34 cellular contexts compared by ENCODE assay signal in the genomic region with DNA sequence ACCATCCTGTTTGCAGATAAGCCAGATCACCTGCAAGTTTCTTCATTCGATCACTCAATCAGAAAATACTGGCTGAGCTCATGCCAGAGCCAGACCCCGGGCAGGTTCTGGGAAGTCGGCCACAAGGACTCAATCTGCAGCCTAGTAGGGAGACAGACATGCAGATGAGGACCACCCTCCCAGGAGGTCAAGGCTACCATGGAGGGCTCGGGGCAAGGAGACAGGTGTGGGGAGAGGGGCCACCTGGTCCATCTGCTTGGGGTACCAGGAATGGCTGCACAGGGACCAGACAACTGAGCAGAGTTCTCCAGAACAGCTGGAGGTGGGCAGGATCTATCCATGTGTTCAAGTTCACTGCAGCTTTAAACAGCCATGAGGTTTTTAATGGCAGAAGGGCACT. TPM values are rescaled to one million over a fixed set of nuclear protein-coding genes. Genes with fewer than 3 reads are reported as not detected.
"Had no signal": no experiment of that assay in that cellular context is flagged by ENCODE, and none has a peak within 500 bp of the region (broad histone marks: within the 10 kb centered on the region; RNA-seq: fewer than 3 reads in every experiment).

No MANE protein-coding gene starts in this region.

- DNase-seq: activated B cell treated with CpG ODN at 0.5 μM for 24 hours; activated CD4-positive, alpha-beta memory T cell treated with anti-CD3 and anti-CD28 coated beads for 36 hours; activated CD4-positive, alpha-beta T cell treated with anti-CD3 and anti-CD28 coated beads for 4 hours; activated CD4-positive, alpha-beta T cell treated with anti-CD3 and anti-CD28 coated beads, Interleukin-2, amount 10 ng/mL, durations not matched to agents 24 days and 14 days; activated CD4-positive, alpha-beta T cell treated with anti-CD3 and anti-CD28 coated beads, Interleukin-2, amount 50 U/mL, for 1 hour; activated CD4-positive, alpha-beta T cell treated with anti-CD3 and anti-CD28 coated beads, Interleukin-2, amount 50 U/mL, for 4 hours; activated CD4-positive, CD25-positive, alpha-beta regulatory T cell treated with anti-CD3 and anti-CD28 coated beads, Interleukin-2, amount 50 U/mL, for 72 hours; activated CD8-positive, alpha-beta memory T cell treated with anti-CD3 and anti-CD28 coated beads, Interleukin-2, amount 50 U/mL, for 4 hours; activated CD8-positive, alpha-beta T cell treated with anti-CD3 and anti-CD28 coated beads for 36 hours; activated gamma-delta T cell treated with Interleukin-2 at 50 U/mL for 16 hours; activated naive CD4-positive, alpha-beta T cell; activated naive CD4-positive, alpha-beta T cell treated with anti-CD3 and anti-CD28 coated beads for 36 hours; activated naive CD4-positive, alpha-beta T cell treated with anti-CD3 and anti-CD28 coated beads, Interleukin-2, amount 50 U/mL, for 16 hours; activated naive CD8-positive, alpha-beta T cell treated with anti-CD3 and anti-CD28 coated beads, Interleukin-2, amount 10 ng/mL, durations not matched to agents 7 days and 5 days; activated naive CD8-positive, alpha-beta T cell treated with anti-CD3 and anti-CD28 coated beads, Interleukin-2, amount 50 U/mL, for 24 hours; activated T-cell treated with anti-CD3 and anti-CD28 coated beads for 4 hours; activated T-cell treated with anti-CD3 and anti-CD28 coated beads, Interleukin-2, amount 50 U/mL, for 1 hour; activated T-cell treated with anti-CD3 and anti-CD28 coated beads, Interleukin-2, amount 50 U/mL, for 4 hours; activated T-cell treated with anti-CD3 and anti-CD28 coated beads, Interleukin-2, amount 50 U/mL, for 72 hours; amygdala; anterior cingulate cortex; central memory CD4-positive, alpha-beta T cell; T-helper 1 cell; T-helper 2 cell; T-helper 9 cell had no signal

- H3K9me3 ChIP-seq: ascending aorta had no signal

- H3K4me1 ChIP-seq: ascending aorta had no signal

- H3K4me3 ChIP-seq: ascending aorta had no signal

- H3K27ac Mint-ChIP-seq: activated B cell treated with CpG ODN at 0.5 μM for 24 hours; activated CD4-positive, alpha-beta memory T cell treated with anti-CD3 and anti-CD28 coated beads for 36 hours; activated CD4-positive, alpha-beta T cell treated with anti-CD3 and anti-CD28 coated beads, Interleukin-2, amount 10 ng/mL, durations not matched to agents 24 days and 14 days; activated CD8-positive, alpha-beta T cell treated with anti-CD3 and anti-CD28 coated beads for 36 hours; activated naive CD4-positive, alpha-beta T cell treated with anti-CD3 and anti-CD28 coated beads for 36 hours; activated naive CD4-positive, alpha-beta T cell treated with anti-CD3 and anti-CD28 coated beads, Interleukin-2, amount 50 U/mL, for 72 hours; activated naive CD8-positive, alpha-beta T cell treated with anti-CD3 and anti-CD28 coated beads, Interleukin-2, amount 10 ng/mL, durations not matched to agents 7 days and 5 days; activated naive CD8-positive, alpha-beta T cell treated with anti-CD3 and anti-CD28 coated beads, Interleukin-2, amount 50 U/mL, for 24 hours; activated T-cell treated with anti-CD3 and anti-CD28 coated beads, Interleukin-2, amount 50 U/mL, for 72 hours; activated T-helper 1 cell treated with anti-CD3 and anti-CD28 coated beads, Interleukin-12 subunit alpha, Interleukin-12 subunit beta, Interleukin-2, Interleukin-4 antibody, amounts not matched to agents 30 ng/mL and 10 ng/mL and 1 ng/mL, durations not matched to agents 14 hours and 24 hours and 36 hours; activated T-helper 17 cell treated with anti-CD3 and anti-CD28 coated beads, Interleukin-2, amount 50 U/mL, for 72 hours; T-helper 1 cell treated with Interleukin-12 subunit alpha and Interleukin-12 subunit beta and Interleukin-4 antibody, amounts not matched to agents 30 μg/mL and 1 μg/mL, for 36 hours; T-helper 2 cell treated with Interferon-gamma antibody and Interleukin-4, amounts not matched to agents 5 μg/mL and 100 μg/mL, for 36 hours had no signal

- H3K36me3 Mint-ChIP-seq: activated CD4-positive, alpha-beta memory T cell treated with anti-CD3 and anti-CD28 coated beads for 36 hours; activated naive CD4-positive, alpha-beta T cell treated with anti-CD3 and anti-CD28 coated beads, Interleukin-2, amount 50 U/mL, for 72 hours; activated naive CD8-positive, alpha-beta T cell treated with anti-CD3 and anti-CD28 coated beads, Interleukin-2, amount 10 ng/mL, durations not matched to agents 7 days and 5 days; brain had no signal

- H3K27me3 Mint-ChIP-seq: activated CD4-positive, alpha-beta T cell treated with anti-CD3 and anti-CD28 coated beads, Interleukin-2, amount 10 ng/mL, durations not matched to agents 24 days and 14 days had no signal

- H3K4me3 Mint-ChIP-seq: activated B cell treated with CpG ODN at 0.5 μM for 24 hours; activated CD4-positive, alpha-beta memory T cell treated with anti-CD3 and anti-CD28 coated beads for 36 hours; activated CD4-positive, alpha-beta T cell treated with anti-CD3 and anti-CD28 coated beads, Interleukin-2, amount 10 ng/mL, durations not matched to agents 24 days and 14 days; activated CD8-positive, alpha-beta T cell treated with anti-CD3 and anti-CD28 coated beads for 36 hours; activated naive CD4-positive, alpha-beta T cell treated with anti-CD3 and anti-CD28 coated beads for 36 hours; activated naive CD8-positive, alpha-beta T cell treated with anti-CD3 and anti-CD28 coated beads, Interleukin-2, amount 10 ng/mL, durations not matched to agents 7 days and 5 days; activated naive CD8-positive, alpha-beta T cell treated with anti-CD3 and anti-CD28 coated beads, Interleukin-2, amount 50 U/mL, for 24 hours; activated T-cell treated with anti-CD3 and anti-CD28 coated beads, Interleukin-2, amount 50 U/mL, for 4 hours; activated T-cell treated with anti-CD3 and anti-CD28 coated beads, Interleukin-2, amount 50 U/mL, for 72 hours; activated T-helper 1 cell treated with anti-CD3 and anti-CD28 coated beads, Interleukin-12 subunit alpha, Interleukin-12 subunit beta, Interleukin-2, Interleukin-4 antibody, amounts not matched to agents 30 ng/mL and 10 ng/mL and 1 ng/mL, durations not matched to agents 14 hours and 24 hours and 36 hours; activated T-helper 17 cell treated with anti-CD3 and anti-CD28 coated beads, Interleukin-2, amount 50 U/mL, for 72 hours; brain; T-helper 1 cell treated with Interleukin-12 subunit alpha and Interleukin-12 subunit beta and Interleukin-4 antibody, amounts not matched to agents 30 μg/mL and 1 μg/mL, for 36 hours; T-helper 2 cell treated with Interferon-gamma antibody and Interleukin-4, amounts not matched to agents 5 μg/mL and 100 μg/mL, for 36 hours had no signal

- H3K9me3 Mint-ChIP-seq: activated B cell treated with CpG ODN at 0.5 μM for 24 hours; activated CD4-positive, alpha-beta memory T cell treated with anti-CD3 and anti-CD28 coated beads for 36 hours; activated CD4-positive, alpha-beta T cell treated with anti-CD3 and anti-CD28 coated beads, Interleukin-2, amount 10 ng/mL, durations not matched to agents 24 days and 14 days; activated CD8-positive, alpha-beta T cell treated with anti-CD3 and anti-CD28 coated beads for 36 hours; activated naive CD4-positive, alpha-beta T cell treated with anti-CD3 and anti-CD28 coated beads for 36 hours; activated naive CD4-positive, alpha-beta T cell treated with anti-CD3 and anti-CD28 coated beads, Interleukin-2, amount 50 U/mL, for 72 hours; activated naive CD8-positive, alpha-beta T cell treated with anti-CD3 and anti-CD28 coated beads, Interleukin-2, amount 10 ng/mL, durations not matched to agents 7 days and 5 days; activated naive CD8-positive, alpha-beta T cell treated with anti-CD3 and anti-CD28 coated beads, Interleukin-2, amount 50 U/mL, for 24 hours; activated T-cell treated with anti-CD3 and anti-CD28 coated beads, Interleukin-2, amount 50 U/mL, for 4 hours; activated T-cell treated with anti-CD3 and anti-CD28 coated beads, Interleukin-2, amount 50 U/mL, for 72 hours; activated T-helper 1 cell treated with anti-CD3 and anti-CD28 coated beads, Interleukin-12 subunit alpha, Interleukin-12 subunit beta, Interleukin-2, Interleukin-4 antibody, amounts not matched to agents 30 ng/mL and 10 ng/mL and 1 ng/mL, durations not matched to agents 14 hours and 24 hours and 36 hours; T-helper 1 cell treated with Interleukin-12 subunit alpha and Interleukin-12 subunit beta and Interleukin-4 antibody, amounts not matched to agents 30 μg/mL and 1 μg/mL, for 36 hours; T-helper 2 cell treated with Interferon-gamma antibody and Interleukin-4, amounts not matched to agents 5 μg/mL and 100 μg/mL, for 36 hours had no signal

- H3K27ac ChIP-seq: ascending aorta, VCaP had no signal

- H3K4me1 Mint-ChIP-seq: activated CD4-positive, alpha-beta T cell treated with anti-CD3 and anti-CD28 coated beads, Interleukin-2, amount 10 ng/mL, durations not matched to agents 24 days and 14 days; activated naive CD8-positive, alpha-beta T cell treated with anti-CD3 and anti-CD28 coated beads, Interleukin-2, amount 10 ng/mL, durations not matched to agents 7 days and 5 days; activated T-helper 17 cell treated with anti-CD3 and anti-CD28 coated beads, Interleukin-2, amount 50 U/mL, for 72 hours had no signal

- ATAC-seq: activated CD8-positive, alpha-beta T cell treated with anti-CD3 and anti-CD28 coated beads for 36 hours; activated naive CD4-positive, alpha-beta T cell treated with anti-CD3 and anti-CD28 coated beads, Interleukin-2, amount 50 U/mL, for 72 hours; activated naive CD8-positive, alpha-beta T cell treated with anti-CD3 and anti-CD28 coated beads, Interleukin-2, amount 50 U/mL, for 24 hours; activated T-cell treated with anti-CD3 and anti-CD28 coated beads, Interleukin-2, amount 50 U/mL, for 4 hours; activated T-cell treated with anti-CD3 and anti-CD28 coated beads, Interleukin-2, amount 50 U/mL, for 72 hours; activated T-helper 17 cell treated with anti-CD3 and anti-CD28 coated beads, Interleukin-2, amount 50 U/mL, for 72 hours had no signal

- H3K36me3 ChIP-seq: ascending aorta had no signal

RNA-seq across cellular contexts. Expression of gene CPXM2, which starts 16.8 kb away (rescaled TPM):
- total RNA-seq: activated B cell treated with CpG ODN at 0.5 μM for 24 hours; activated CD4-positive, alpha-beta memory T cell treated with anti-CD3 and anti-CD28 coated beads for 36 hours; activated CD4-positive, alpha-beta T cell treated with anti-CD3 and anti-CD28 coated beads, Interleukin-2, amount 10 ng/mL, durations not matched to agents 24 days and 14 days; activated CD8-positive, alpha-beta memory T cell treated with anti-CD3 and anti-CD28 coated beads for 36 hours; activated CD8-positive, alpha-beta T cell treated with anti-CD3 and anti-CD28 coated beads for 36 hours; activated naive CD4-positive, alpha-beta T cell treated with anti-CD3 and anti-CD28 coated beads for 36 hours; activated naive CD4-positive, alpha-beta T cell treated with anti-CD3 and anti-CD28 coated beads, Interleukin-2, amount 50 U/mL, for 72 hours; activated naive CD8-positive, alpha-beta T cell treated with anti-CD3 and anti-CD28 coated beads, Interleukin-2, amount 10 ng/mL, durations not matched to agents 7 days and 5 days; activated T-cell treated with anti-CD3 and anti-CD28 coated beads, Interleukin-2, amount 50 U/mL, for 4 hours; activated T-cell treated with anti-CD3 and anti-CD28 coated beads, Interleukin-2, amount 50 U/mL, for 72 hours; activated T-helper 1 cell treated with anti-CD3 and anti-CD28 coated beads, Interleukin-12 subunit alpha, Interleukin-12 subunit beta, Interleukin-2, Interleukin-4 antibody, amounts not matched to agents 30 ng/mL and 10 ng/mL and 1 ng/mL, durations not matched to agents 14 hours and 24 hours and 36 hours; activated T-helper 17 cell treated with anti-CD3 and anti-CD28 coated beads, Interleukin-2, amount 50 U/mL, for 72 hours had no signal
